ENCODE assay signal across 1 cellular context in the genomic region with DNA sequence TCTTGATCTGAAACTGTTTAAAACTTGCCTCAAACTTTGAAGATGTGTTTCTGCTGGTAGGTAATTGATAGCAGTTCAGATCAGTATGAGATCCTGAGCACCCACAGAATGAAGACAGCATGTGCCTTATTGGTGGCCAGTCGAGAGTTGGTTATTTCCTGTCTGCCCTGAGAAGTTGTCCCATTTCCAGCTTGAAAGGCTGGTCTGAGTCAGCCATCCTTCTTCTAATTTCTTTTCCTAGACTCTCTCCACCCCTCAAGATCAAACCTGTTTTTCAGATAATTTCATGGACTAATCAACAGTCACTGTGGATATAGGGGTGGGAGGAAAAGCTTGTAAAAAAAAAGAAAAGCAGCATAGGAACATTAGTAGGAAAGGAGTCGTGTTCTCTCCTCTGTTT.
TF ChIP-seq lines count a peak whose summit lies in the region.

No MANE protein-coding gene starts in this region.

TF ChIP-seq in SK-N-SH treated with all-trans-retinoic acid at 6 μM for 48 hours, 23 proteins besides CTCF, POLR2A, EP300 and RAD21 (continued from another document):
- TF ChIP-seq, protein P1, sequence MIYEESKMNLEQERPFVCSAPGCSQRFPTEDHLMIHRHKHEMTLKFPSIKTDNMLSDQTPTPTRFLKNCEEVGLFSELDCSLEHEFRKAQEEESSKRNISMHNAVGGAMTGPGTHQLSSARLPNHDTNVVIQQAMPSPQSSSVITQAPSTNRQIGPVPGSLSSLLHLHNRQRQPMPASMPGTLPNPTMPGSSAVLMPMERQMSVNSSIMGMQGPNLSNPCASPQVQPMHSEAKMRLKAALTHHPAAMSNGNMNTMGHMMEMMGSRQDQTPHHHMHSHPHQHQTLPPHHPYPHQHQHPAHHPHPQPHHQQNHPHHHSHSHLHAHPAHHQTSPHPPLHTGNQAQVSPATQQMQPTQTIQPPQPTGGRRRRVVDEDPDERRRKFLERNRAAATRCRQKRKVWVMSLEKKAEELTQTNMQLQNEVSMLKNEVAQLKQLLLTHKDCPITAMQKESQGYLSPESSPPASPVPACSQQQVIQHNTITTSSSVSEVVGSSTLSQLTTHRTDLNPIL (CRISPR knock-in tag; IDR thresholded peaks at IDR 0.05; ENCODE audit: low read depth) = no peak
- TF ChIP-seq, protein P2, sequence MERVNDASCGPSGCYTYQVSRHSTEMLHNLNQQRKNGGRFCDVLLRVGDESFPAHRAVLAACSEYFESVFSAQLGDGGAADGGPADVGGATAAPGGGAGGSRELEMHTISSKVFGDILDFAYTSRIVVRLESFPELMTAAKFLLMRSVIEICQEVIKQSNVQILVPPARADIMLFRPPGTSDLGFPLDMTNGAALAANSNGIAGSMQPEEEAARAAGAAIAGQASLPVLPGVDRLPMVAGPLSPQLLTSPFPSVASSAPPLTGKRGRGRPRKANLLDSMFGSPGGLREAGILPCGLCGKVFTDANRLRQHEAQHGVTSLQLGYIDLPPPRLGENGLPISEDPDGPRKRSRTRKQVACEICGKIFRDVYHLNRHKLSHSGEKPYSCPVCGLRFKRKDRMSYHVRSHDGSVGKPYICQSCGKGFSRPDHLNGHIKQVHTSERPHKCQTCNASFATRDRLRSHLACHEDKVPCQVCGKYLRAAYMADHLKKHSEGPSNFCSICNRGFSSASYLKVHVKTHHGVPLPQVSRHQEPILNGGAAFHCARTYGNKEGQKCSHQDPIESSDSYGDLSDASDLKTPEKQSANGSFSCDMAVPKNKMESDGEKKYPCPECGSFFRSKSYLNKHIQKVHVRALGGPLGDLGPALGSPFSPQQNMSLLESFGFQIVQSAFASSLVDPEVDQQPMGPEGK (CRISPR knock-in tag; IDR thresholded peaks at IDR 0.05; ENCODE audit: borderline replicate concordance) = no peak
- TF ChIP-seq ZC3H10 (CRISPR knock-in tag; IDR thresholded peaks at IDR 0.05) (no peak), RARB (CRISPR knock-in tag; IDR thresholded peaks at IDR 0.05) (no peak), TOX (CRISPR knock-in tag; IDR thresholded peaks at IDR 0.05; ENCODE audit: borderline replicate concordance) (no peak), ISL1 (CRISPR knock-in tag; IDR thresholded peaks at IDR 0.05) (no peak), SNAI2 (CRISPR knock-in tag; IDR thresholded peaks at IDR 0.05) (no peak), PPARA (CRISPR knock-in tag; IDR thresholded peaks at IDR 0.05; ENCODE audit: borderline replicate concordance) (no peak), TCF4 (CRISPR knock-in tag; IDR thresholded peaks at IDR 0.05; ENCODE audit: borderline replicate concordance) (no peak), CSDC2 (CRISPR knock-in tag; IDR thresholded peaks at IDR 0.05) (no peak)
- TF ChIP-seq, protein P3, sequence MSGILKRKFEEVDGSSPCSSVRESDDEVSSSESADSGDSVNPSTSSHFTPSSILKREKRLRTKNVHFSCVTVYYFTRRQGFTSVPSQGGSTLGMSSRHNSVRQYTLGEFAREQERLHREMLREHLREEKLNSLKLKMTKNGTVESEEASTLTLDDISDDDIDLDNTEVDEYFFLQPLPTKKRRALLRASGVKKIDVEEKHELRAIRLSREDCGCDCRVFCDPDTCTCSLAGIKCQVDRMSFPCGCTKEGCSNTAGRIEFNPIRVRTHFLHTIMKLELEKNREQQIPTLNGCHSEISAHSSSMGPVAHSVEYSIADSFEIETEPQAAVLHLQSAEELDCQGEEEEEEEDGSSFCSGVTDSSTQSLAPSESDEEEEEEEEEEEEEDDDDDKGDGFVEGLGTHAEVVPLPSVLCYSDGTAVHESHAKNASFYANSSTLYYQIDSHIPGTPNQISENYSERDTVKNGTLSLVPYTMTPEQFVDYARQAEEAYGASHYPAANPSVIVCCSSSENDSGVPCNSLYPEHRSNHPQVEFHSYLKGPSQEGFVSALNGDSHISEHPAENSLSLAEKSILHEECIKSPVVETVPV (CRISPR knock-in tag; IDR thresholded peaks at IDR 0.05) = no peak
